Comparison of ENCODE assay signal across 39 cellular contexts in the genomic region with DNA sequence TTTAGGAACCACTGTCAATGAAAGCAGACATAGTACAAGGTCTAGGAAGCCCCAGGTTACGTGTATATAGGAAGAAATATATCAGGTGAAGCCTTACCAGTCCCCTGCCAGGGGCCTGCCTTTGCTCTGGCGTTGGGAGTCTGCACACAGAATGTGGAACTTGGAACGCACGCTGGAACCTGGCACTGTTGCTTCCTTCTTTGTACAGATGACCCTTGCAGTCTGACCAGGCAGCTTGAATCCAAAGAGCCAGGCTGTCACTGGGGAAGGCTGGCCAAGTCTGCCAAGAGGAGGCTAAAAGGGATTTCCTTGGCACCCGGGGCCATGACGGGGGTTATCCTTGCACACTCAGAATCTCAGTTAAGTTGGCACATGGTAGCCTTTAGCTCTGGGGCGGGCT. TPM values are rescaled to one million over a fixed set of nuclear protein-coding genes. Genes with fewer than 3 reads are reported as not detected.
DNase-seq lines count a peak whose midpoint lies in the region; ATAC-seq, FAIRE-seq and TF ChIP-seq lines count a peak whose summit lies in the region.
"Had no signal": no experiment of that assay in that cellular context is flagged by ENCODE, and none has a peak within 500 bp of the region (broad histone marks: within the 10 kb centered on the region; RNA-seq: fewer than 3 reads in every experiment).

No MANE protein-coding gene starts in this region.

- H3K56ac ChIP-seq in H1 (replicated peaks; ENCODE audit: insufficient read length, low read depth, low read length), result peak overlapping the region; percentile 17

- no peak for TF ChIP-seq EP300 in H1 (IDR thresholded peaks at IDR 0.05; ENCODE audit: borderline replicate concordance in 1 of 2, low read depth in 2 of 2, low read length in 2 of 2)

- no peak overlapping the region for H3K4ac ChIP-seq in H1 (replicated peaks; ENCODE audit: insufficient read length, low read depth, low read length)

- no peak overlapping the region for H2BK12ac ChIP-seq in H1 (ENCODE audit: low read depth, low read length)

- H2BK5ac ChIP-seq in H1 (ENCODE audit: low read depth, low read length), result no peak overlapping the region

- no peak overlapping the region for H3K4me2 ChIP-seq in H1 (ENCODE audit: insufficient read depth in 1 of 2, low read depth in 2 of 2, low read length in 2 of 2)
- H3K4me2 ChIP-seq: A549 had no signal

- no peak overlapping the region for H3K23ac ChIP-seq in H1 (ENCODE audit: insufficient read length)

- H2AFZ ChIP-seq in H1 (ENCODE audit: low read length), result no peak overlapping the region

- H3K18ac ChIP-seq in H1 (ENCODE audit: extremely low read depth, low read length), result no peak overlapping the region

- TF ChIP-seq POLR2A in H1 (IDR thresholded peaks at IDR 0.05; ENCODE audit: control extremely low read depth in 1 of 2, low read depth in 2 of 2, low read length in 2 of 2), result no peak

- H2BK15ac ChIP-seq in H1 (ENCODE audit: low read length), result no peak overlapping the region

- intact Hi-C loops in Right ventricle myocardium superior (cut with DNase I), result no loop called here
- intact Hi-C loops in cardiac septum (cut with DNase I), result no loop called here
- intact Hi-C loops in upper lobe of right lung (cut with DNase I), result no loop called here

- no peaks in the 10 kb centered on the region for H3K27me3 ChIP-seq in H1 (replicated peaks in 1 of 4; ENCODE audit: control insufficient read depth in 3 of 4, extremely low read depth in 1 of 4, insufficient read depth in 3 of 4, low read length in 3 of 4)
- H3K27me3 ChIP-seq in upper lobe of right lung, result no peaks in the 10 kb centered on the region

- no peaks in the 10 kb centered on the region for H3K79me1 ChIP-seq in H1 (ENCODE audit: low read depth, low read length)

- no peaks in the 10 kb centered on the region for H3K9me3 ChIP-seq in H1 (ENCODE audit: insufficient read depth in 2 of 2, low read depth in 1 of 2, low read length in 1 of 2)
- peaks cover 21% of the 10 kb centered on the region for H3K9me3 ChIP-seq in upper lobe of right lung

- no peak for TF ChIP-seq RAD21 in H1 (IDR thresholded peaks at IDR 0.05 in 1 of 2, conservative IDR thresholded peaks at IDR 0.05 in 1 of 2; ENCODE audit: low read depth in 2 of 2, low read length in 2 of 2)

- H2BK20ac ChIP-seq in H1 (ENCODE audit: low read length), result no peak overlapping the region

- no peak overlapping the region for H4K8ac ChIP-seq in H1 (ENCODE audit: extremely low read depth, insufficient read depth, low read length)

- WGBS in H1 (ENCODE audit: extremely low coverage in 1 of 2, insufficient coverage in 1 of 2, insufficient read length in 1 of 2, insufficient replicate concordance in 2 of 2, low coverage in 1 of 2, low lambda C conversion rate in 2 of 2, missing lambda C conversion rate in 1 of 2), 2 experiments, result 81% methylated on average over 7 of the region's 7 CpGs; no CpG with 5 or more reads in 1 of the 2 experiments

- ATAC-seq in Right ventricle myocardium superior (ENCODE audit: poor library complexity) (peak; percentile 59), left lobe of liver (peak; percentile 100), upper lobe of right lung (peak; percentile 52), HG02642 (IDR thresholded peaks at IDR 0.05; ENCODE audit: poor library complexity, unreplicated experiment) (no peak)
- ATAC-seq: K562; natural killer cell treated with Interleukin-12 subunit alpha and Interleukin-12 subunit beta and Interleukin-15 and Interleukin-18, amount 100 ng/mL, for 72 hours; Panc1 had no signal

- CTCF ChIA-PET in H1 (lab: Charles Lee; ENCODE audit: partially characterized antibody), result interaction anchor here (0.8 to 1.2 kb wide), 3 partner anchors 11 to 21 kb away, joined by 3 to 4 read pairs (median 3); no protein-coding TSS in a partner anchor

- DNase-seq in Right ventricle myocardium superior (peak; percentile 76), cardiac septum (ENCODE audit: low spot score) (no peak), H1 (ENCODE audit: low read depth in 1 of 2, low spot score in 2 of 2) (no peak), left lobe of liver (ENCODE audit: low spot score) (peak; percentile 78), upper lobe of right lung (no peak), NCI-H2081 treated with DMSO at 0.1 percent for 48 hours (lab: John Stamatoyannopoulos, UW) (no peak), NCI-H510A treated with DMSO at 0.1 percent for 48 hours (lab: John Stamatoyannopoulos, UW) (no peak)
- DNase-seq: activated CD4-positive, alpha-beta memory T cell treated with anti-CD3 and anti-CD28 coated beads for 36 hours; activated CD4-positive, alpha-beta T cell treated with anti-CD3 and anti-CD28 coated beads for 1 hour; activated naive CD4-positive, alpha-beta T cell treated with anti-CD3 and anti-CD28 coated beads, Interleukin-2, amount 50 U/mL, for 16 hours; CD4-positive, alpha-beta memory T cell; effector CD8-positive, alpha-beta T cell; NCI-H1092 treated with DMSO at 0.1 percent for 48 hours; NCI-H187; NCI-H526 treated with DMSO at 0.1 percent for 48 hours; occipital lobe; SIG-M5; small intestine; stimulated activated CD4-positive, alpha-beta T cell treated with anti-CD3 and anti-CD28 coated beads, Interleukin-1b, Interleukin-23, amount 100 ng/mL, for 48 hours had no signal

- no peaks in the 10 kb centered on the region for H4K20me1 ChIP-seq in H1 (replicated peaks in 1 of 2; ENCODE audit: control insufficient read depth in 1 of 2, insufficient read depth in 2 of 2, low read length in 2 of 2)

- H2BK120ac ChIP-seq in H1 (replicated peaks; ENCODE audit: low read depth, low read length), result no peak overlapping the region

- H4K5ac ChIP-seq in H1 (ENCODE audit: insufficient read length, low read depth, low read length), result no peak overlapping the region

- H4K91ac ChIP-seq in H1 (replicated peaks; ENCODE audit: insufficient read length, low read length), result no peak overlapping the region

- no peak overlapping the region for H2AK5ac ChIP-seq in H1 (ENCODE audit: low read depth, low read length)

- H3K4me1 ChIP-seq in H1 (replicated peaks in 1 of 4; ENCODE audit: control insufficient read depth in 3 of 4, insufficient read depth in 4 of 4, low read length in 3 of 4), result no peaks in the 10 kb centered on the region
- peaks cover 3% of the 10 kb centered on the region for H3K4me1 ChIP-seq in upper lobe of right lung
- H3K4me1 ChIP-seq: A549 had no signal

- no peak overlapping the region for H3K4me3 ChIP-seq in H1 (ENCODE audit: extremely low read depth in 1 of 4, insufficient read depth in 2 of 4, low read depth in 3 of 4, low read length in 4 of 4)
- H3K4me3 ChIP-seq in upper lobe of right lung, result no peak overlapping the region
- H3K4me3 ChIP-seq: A549, K562, lung, thoracic aorta had no signal

- POLR2A ChIA-PET in H1 (lab: Charles Lee; ENCODE audit: partially characterized antibody), result no interaction called here

- no peak for FAIRE-seq in H1 (lab: Jason Lieb, UNC)
- FAIRE-seq: D721Med, GM18507, GM19239, H54, HTR-8/SVneo, K562, keratinocyte, small intestine, urothelium cell line had no signal

- H3K36me3 ChIP-seq in H1 (ENCODE audit: control insufficient read depth in 2 of 4, insufficient read depth in 4 of 4, low read length in 3 of 4), result no peaks in the 10 kb centered on the region
- H3K36me3 ChIP-seq in upper lobe of right lung, result no peaks in the 10 kb centered on the region
- H3K36me3 ChIP-seq: thoracic aorta had no signal

- H3K23me2 ChIP-seq in H1 (ENCODE audit: low read depth, low read length), result no peaks in the 10 kb centered on the region

- H3K14ac ChIP-seq in H1 (ENCODE audit: insufficient read length), result no peak overlapping the region

- H3K27ac ChIP-seq in H1 (ENCODE audit: low read depth, low read length) (no peak overlapping the region), upper lobe of right lung (no peak overlapping the region)
- H3K27ac ChIP-seq: A549, thoracic aorta had no signal

- no peak overlapping the region for H3K9ac ChIP-seq in H1 (replicated peaks in 1 of 4; ENCODE audit: extremely low read depth in 1 of 4, low read depth in 3 of 4, low read length in 3 of 4)

- no peaks in the 10 kb centered on the region for H3K79me2 ChIP-seq in H1 (ENCODE audit: control insufficient read depth in 1 of 2, insufficient read depth in 2 of 2, low read length in 2 of 2)

- TF ChIP-seq CTCF in H1 (IDR thresholded peaks at IDR 0.05; ENCODE audit: control extremely low read depth in 1 of 3, insufficient read depth in 1 of 3, low read depth in 1 of 3, low read length in 3 of 3) (no peak), upper lobe of right lung (IDR thresholded peaks at IDR 0.05) (no peak)

RNA-seq across cellular contexts. Expression of a gene that starts 23.4 kb away (rescaled TPM):
- total RNA-seq in Right ventricle myocardium superior (442 TPM), cardiac septum (314 TPM), left lobe of liver (14.0 TPM), upper lobe of right lung (92.9 TPM)
- total RNA-seq in H1 (2021; fragmentation: NEBNext Ultra II Directional; extraction: Animal tissue kit (Norgen Biotek cat#: 25700)), result 37.8 and 47.0 TPM in 2 replicates
- polyA plus RNA-seq in H1 (2011; rRNA removed), result 32.6 TPM in 2 replicates
- 28.1 TPM for polyA plus RNA-seq in H1 (2011; cell fraction: cytosol; rRNA removed)
- polyA plus RNA-seq in H1 (2011; cell fraction: nucleus; rRNA removed), result 87.8 TPM
- polyA plus RNA-seq in H1 (2012, experiment 1 of 2), result 21.9 to 34.0 TPM (median 27.2 TPM) in 4 replicates
- 4.0 TPM for polyA plus RNA-seq in H1 (2012, experiment 2 of 2)
- polyA plus RNA-seq in H1 (2013, experiment 1 of 2), result 72.6 TPM
- polyA plus RNA-seq in H1 (2013, experiment 2 of 2), result 61.3 TPM
- 32.0 and 34.4 TPM in 2 replicates for polyA minus RNA-seq in H1 (2011; rRNA and poly(A)+ RNA removed)
- 19.2 TPM for polyA minus RNA-seq in H1 (2011; cell fraction: cytosol; rRNA and poly(A)+ RNA removed)
- 81.2 TPM for polyA minus RNA-seq in H1 (2011; cell fraction: nucleus; rRNA and poly(A)+ RNA removed)

RNA-seq across cellular contexts. Expression of a gene that starts 23.5 kb away (rescaled TPM):
- total RNA-seq in Right ventricle myocardium superior (6.0 TPM), cardiac septum (8.7 TPM), left lobe of liver (3.4 TPM), upper lobe of right lung (10.7 TPM)
- 11.1 and 11.7 TPM in 2 replicates for total RNA-seq in H1 (2021; fragmentation: NEBNext Ultra II Directional; extraction: Animal tissue kit (Norgen Biotek cat#: 25700))
- 4.3 and 6.0 TPM in 2 replicates for polyA plus RNA-seq in H1 (2011; rRNA removed)
- 4.3 TPM for polyA plus RNA-seq in H1 (2011; cell fraction: cytosol; rRNA removed)
- polyA plus RNA-seq in H1 (2011; cell fraction: nucleus; rRNA removed), result 11.3 TPM
- polyA plus RNA-seq in H1 (2012, experiment 1 of 2), result 6.3 to 9.2 TPM (median 8.2 TPM) in 4 replicates
- polyA plus RNA-seq in H1 (2012, experiment 2 of 2), result 2.9 TPM
- polyA plus RNA-seq in H1 (2013, experiment 1 of 2), result 7.8 TPM
- 8.0 TPM for polyA plus RNA-seq in H1 (2013, experiment 2 of 2)
- polyA minus RNA-seq in H1 (2011; rRNA and poly(A)+ RNA removed), result 8.3 and 8.7 TPM in 2 replicates
- polyA minus RNA-seq in H1 (2011; cell fraction: cytosol; rRNA and poly(A)+ RNA removed), result 3.9 TPM
- 22.8 TPM for polyA minus RNA-seq in H1 (2011; cell fraction: nucleus; rRNA and poly(A)+ RNA removed)

RNA-seq across cellular contexts. Expression of a gene that starts 39.5 kb away (rescaled TPM):
- total RNA-seq in Right ventricle myocardium superior, result not detected
- not detected for total RNA-seq in cardiac septum
- not detected in 2 replicates for total RNA-seq in H1 (2021; fragmentation: NEBNext Ultra II Directional; extraction: Animal tissue kit (Norgen Biotek cat#: 25700))
- polyA plus RNA-seq in H1 (2011; rRNA removed), result not detected in 2 replicates
- polyA plus RNA-seq in H1 (2011; cell fraction: cytosol; rRNA removed), result not detected
- not detected for polyA plus RNA-seq in H1 (2011; cell fraction: nucleus; rRNA removed)
- not detected in 4 replicates for polyA plus RNA-seq in H1 (2012, experiment 1 of 2)
- polyA plus RNA-seq in H1 (2012, experiment 2 of 2), result not detected
- polyA plus RNA-seq in H1 (2013, experiment 1 of 2), result not detected
- polyA plus RNA-seq in H1 (2013, experiment 2 of 2), result not detected
- polyA minus RNA-seq in H1 (2011; rRNA and poly(A)+ RNA removed), result not detected in 2 replicates
- polyA minus RNA-seq in H1 (2011; cell fraction: cytosol; rRNA and poly(A)+ RNA removed), result not detected
- polyA minus RNA-seq in H1 (2011; cell fraction: nucleus; rRNA and poly(A)+ RNA removed), result not detected
- total RNA-seq in left lobe of liver, result not detected
- not detected for total RNA-seq in upper lobe of right lung
- total RNA-seq: activated CD4-positive, alpha-beta memory T cell treated with anti-CD3 and anti-CD28 coated beads for 36 hours; activated T-helper 2 cell treated with anti-CD3 and anti-CD28 coated beads, Interferon-gamma antibody, Interleukin-2, Interleukin-4, amounts not matched to agents 10 μg/mL and 5 μg/mL and 100 μg/mL, durations not matched to agents 14 hours and 24 hours and 36 hours; CD4-positive, alpha-beta memory T cell; Daoy; glomerular endothelial cell; lung; M059J; mucosa of gallbladder; natural killer cell treated with Interleukin-12 subunit alpha and Interleukin-12 subunit beta and Interleukin-15 and Interleukin-18, amount 100 ng/mL, for 72 hours; occipital lobe; pulmonary artery endothelial cell; thoracic aorta had no signal
- polyA plus RNA-seq: A549; CD4-positive, alpha-beta memory T cell; keratinocyte; lung; small intestine had no signal

Comparison
In these comparisons a context has a peak if more than half of its experiments do, and no peak if none do; other contexts are left out.
1. DNase-seq: peak in Right ventricle myocardium superior (single experiment) and left lobe of liver (single experiment); none in cardiac septum (single experiment), H1 (0 of 2), upper lobe of right lung (single experiment), NCI-H2081 treated with DMSO at 0.1 percent for 48 hours (single experiment) and NCI-H510A treated with DMSO at 0.1 percent for 48 hours (single experiment).